8 cellular contexts compared by ENCODE assay signal in genomic region chr10:30433286-30433778, GRCh38. TPM values are rescaled to one million over a fixed set of nuclear protein-coding genes. Genes with fewer than 3 reads are reported as not detected.
DNase-seq lines count a peak whose midpoint lies in the region; ATAC-seq and TF ChIP-seq lines count a peak whose summit lies in the region.

No MANE protein-coding gene starts in this region.

- no peaks in the 10 kb centered on the region for H3K9me3 Mint-ChIP-seq in chondrocyte (ENCODE audit: low read depth)

- TF ChIP-seq CTCF in chondrocyte (IDR thresholded peaks at IDR 0.05): no peak

- intact Hi-C loops in left colon (cut with DNase I, micrococcal nuclease): no loop called here

- peaks cover 52% of the 10 kb centered on the region for H3K4me1 Mint-ChIP-seq in chondrocyte (ENCODE audit: low read depth)

- DNase-seq in AML-193 (lab: John Stamatoyannopoulos, UW) (peak; percentile 52 to 72), T-helper 2 cell (peak in 3 of 5 experiments; percentile 15 to 64 (median 38)), chondrocyte (ENCODE audit: low spot score) (peak; percentile 85), left colon (peak; percentile 82 to 90), NCI-H524 treated with DMSO at 0.1 percent for 48 hours (lab: John Stamatoyannopoulos, UW) (no peak)
- DNase-seq in stimulated activated CD4-positive, alpha-beta T cell treated with anti-CD3 and anti-CD28 coated beads, Interleukin-4, amount 100 ng/mL, for 4 hours: peak; percentile 19 to 43

- no peaks in the 10 kb centered on the region for H3K36me3 Mint-ChIP-seq in chondrocyte (ENCODE audit: low read depth)

- peak; percentile 27 for ATAC-seq in GM18909 (IDR thresholded peaks at IDR 0.05; ENCODE audit: poor library complexity, unreplicated experiment)
- ATAC-seq in HG03469 (IDR thresholded peaks at IDR 0.05; ENCODE audit: unreplicated experiment): peak; percentile 6
- ATAC-seq in left colon: peak; percentile 50

- H3K4me3 Mint-ChIP-seq in chondrocyte (ENCODE audit: unreplicated experiment): peak overlapping the region; percentile 82

- H3K27ac Mint-ChIP-seq in chondrocyte (ENCODE audit: unreplicated experiment): peak overlapping the region; percentile 94

- no peaks in the 10 kb centered on the region for H3K27me3 Mint-ChIP-seq in chondrocyte (ENCODE audit: low read depth)

RNA-seq across cellular contexts. Expression of gene MAP3K8, which starts 0.7 kb away (rescaled TPM):
- 8.1 to 9.4 TPM (median 8.7 TPM) in 3 replicates for total RNA-seq in chondrocyte
- 10 to 100 TPM; 11.6 to 14.0 TPM for total RNA-seq in left colon
